Comparison of ENCODE assay signal across 2 cellular contexts in genomic region chr19:50821622-50822021, GRCh38.
TF ChIP-seq lines count a peak whose summit lies in the region.

No MANE protein-coding gene starts in this region.

TF ChIP-seq in HEK293, 187 proteins besides CTCF, POLR2A, EP300 and RAD21:
- no peak for TF ChIP-seq ZNF350 (tag by site-specific recombination; IDR thresholded peaks at IDR 0.05)
- TF ChIP-seq EGR2 (tag by site-specific recombination; IDR thresholded peaks at IDR 0.05; ENCODE audit: low read depth): peak; percentile 73
- TF ChIP-seq ZFHX2 (tag by site-specific recombination; conservative IDR thresholded peaks at IDR 0.05): peak; percentile 79

TF ChIP-seq in HepG2, 621 proteins besides CTCF, POLR2A, EP300 and RAD21:
- TF ChIP-seq, protein P1, sequence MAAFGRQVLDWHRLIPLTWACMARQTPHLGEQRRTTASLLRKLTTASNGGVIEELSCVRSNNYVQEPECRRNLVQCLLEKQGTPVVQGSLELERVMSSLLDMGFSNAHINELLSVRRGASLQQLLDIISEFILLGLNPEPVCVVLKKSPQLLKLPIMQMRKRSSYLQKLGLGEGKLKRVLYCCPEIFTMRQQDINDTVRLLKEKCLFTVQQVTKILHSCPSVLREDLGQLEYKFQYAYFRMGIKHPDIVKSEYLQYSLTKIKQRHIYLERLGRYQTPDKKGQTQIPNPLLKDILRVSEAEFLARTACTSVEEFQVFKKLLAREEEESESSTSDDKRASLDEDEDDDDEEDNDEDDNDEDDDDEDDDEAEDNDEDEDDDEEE (CRISPR knock-in tag; IDR thresholded peaks at IDR 0.05): no peak
- TF ChIP-seq NFIC (IDR thresholded peaks at IDR 0.05; ENCODE audit: low read length) (no peak), ZNF576 (CRISPR knock-in tag; IDR thresholded peaks at IDR 0.05) (no peak), CCDC6 (CRISPR knock-in tag; IDR thresholded peaks at IDR 0.05) (no peak), ZNF580 (CRISPR knock-in tag; IDR thresholded peaks at IDR 0.05; ENCODE audit: borderline replicate concordance, low read depth) (no peak), ZBTB21 (CRISPR knock-in tag; IDR thresholded peaks at IDR 0.05) (no peak), IKZF1 (IDR thresholded peaks at IDR 0.05) (no peak), MED1 (CRISPR knock-in tag; IDR thresholded peaks at IDR 0.05) (no peak), POGK (CRISPR knock-in tag; conservative IDR thresholded peaks at IDR 0.05) (no peak)
- TF ChIP-seq, protein P2, sequence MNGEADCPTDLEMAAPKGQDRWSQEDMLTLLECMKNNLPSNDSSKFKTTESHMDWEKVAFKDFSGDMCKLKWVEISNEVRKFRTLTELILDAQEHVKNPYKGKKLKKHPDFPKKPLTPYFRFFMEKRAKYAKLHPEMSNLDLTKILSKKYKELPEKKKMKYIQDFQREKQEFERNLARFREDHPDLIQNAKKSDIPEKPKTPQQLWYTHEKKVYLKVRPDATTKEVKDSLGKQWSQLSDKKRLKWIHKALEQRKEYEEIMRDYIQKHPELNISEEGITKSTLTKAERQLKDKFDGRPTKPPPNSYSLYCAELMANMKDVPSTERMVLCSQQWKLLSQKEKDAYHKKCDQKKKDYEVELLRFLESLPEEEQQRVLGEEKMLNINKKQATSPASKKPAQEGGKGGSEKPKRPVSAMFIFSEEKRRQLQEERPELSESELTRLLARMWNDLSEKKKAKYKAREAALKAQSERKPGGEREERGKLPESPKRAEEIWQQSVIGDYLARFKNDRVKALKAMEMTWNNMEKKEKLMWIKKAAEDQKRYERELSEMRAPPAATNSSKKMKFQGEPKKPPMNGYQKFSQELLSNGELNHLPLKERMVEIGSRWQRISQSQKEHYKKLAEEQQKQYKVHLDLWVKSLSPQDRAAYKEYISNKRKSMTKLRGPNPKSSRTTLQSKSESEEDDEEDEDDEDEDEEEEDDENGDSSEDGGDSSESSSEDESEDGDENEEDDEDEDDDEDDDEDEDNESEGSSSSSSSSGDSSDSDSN (CRISPR knock-in tag; IDR thresholded peaks at IDR 0.05): no peak
